ENCODE assay signal across 17 cellular contexts in genomic region chr7:54680377-54681005, GRCh38.
DNase-seq lines count a peak whose midpoint lies in the region; ATAC-seq and TF ChIP-seq lines count a peak whose summit lies in the region.
"Had no signal": no experiment of that assay in that cellular context is flagged by ENCODE, and none has a peak within 500 bp of the region (broad histone marks: within the 10 kb centered on the region; RNA-seq: fewer than 3 reads in every experiment).

No MANE protein-coding gene starts in this region.

- H3K4me1 ChIP-seq in HUES48 (ENCODE audit: control insufficient read depth, insufficient read depth, low read length) (peaks cover 19% of the 10 kb centered on the region), iPS-20b (ENCODE audit: insufficient read depth, low read length) (peaks cover 14% of the 10 kb centered on the region; the same call in 1 of the 2 replicates), transverse colon (no peaks in the 10 kb centered on the region), mucosa of descending colon (ENCODE audit: low read depth) (no peaks in the 10 kb centered on the region)
- H3K4me1 ChIP-seq: Caco-2 had no signal

- no peak for TF ChIP-seq EP300 in transverse colon (IDR thresholded peaks at IDR 0.05; ENCODE audit: low read depth)

- H3K27ac Mint-ChIP-seq in WTC11: peak overlapping the region; percentile 73
- H3K27ac Mint-ChIP-seq: CD4-positive, alpha-beta T cell; HFFc6 had no signal

- no peaks in the 10 kb centered on the region for H3K27me3 Mint-ChIP-seq in WTC11 (ENCODE audit: low read depth)

- TF ChIP-seq POLR2A in transverse colon (IDR thresholded peaks at IDR 0.05): no peak

- no peak overlapping the region for H3K4me3 Mint-ChIP-seq in WTC11
- H3K4me3 Mint-ChIP-seq: CD4-positive, alpha-beta T cell; HFFc6 had no signal

- H3K4me3 ChIP-seq in HUES48 (ENCODE audit: low read depth, low read length): no peak overlapping the region
- peak overlapping the region; percentile 4; the same call in 1 of the 2 replicates for H3K4me3 ChIP-seq in iPS-20b (ENCODE audit: low read length)
- no peak overlapping the region for H3K4me3 ChIP-seq in transverse colon
- H3K4me3 ChIP-seq in mucosa of descending colon: no peak overlapping the region

- peak; percentile 87 for ATAC-seq in WTC11
- no peak for ATAC-seq in mucosa of descending colon
- ATAC-seq: HCT116 had no signal

- peak overlapping the region; percentile 43 for H3K27ac ChIP-seq in HUES48 (ENCODE audit: low read depth, low read length)
- H3K27ac ChIP-seq in iPS-20b (ENCODE audit: low read length): peak overlapping the region; percentile 39
- H3K27ac ChIP-seq in transverse colon: no peak overlapping the region
- H3K27ac ChIP-seq: C4-2B, HL-60 had no signal

- H3K9me3 Mint-ChIP-seq in WTC11: peaks cover 18% of the 10 kb centered on the region
- H3K9me3 Mint-ChIP-seq: HFFc6 had no signal

- CTCF ChIA-PET in WTC11 (lab: Charles Lee): interaction anchor here (0.6 to 0.9 kb wide), 2 partner anchors 16 to 208 kb away, joined by 3 read pairs; no protein-coding TSS in a partner anchor

- intact Hi-C loops in transverse colon (cut with DNase I; ENCODE audit: low total_unique reads) (no loop called here), mucosa of descending colon (cut with DNase I, micrococcal nuclease) (no loop called here)

- DNase-seq in WTC11 (ENCODE audit: low spot score) (no peak), NCI-H524 treated with DMSO at 0.1 percent for 48 hours (lab: John Stamatoyannopoulos, UW) (no peak), transverse colon (no peak), mucosa of descending colon (no peak), pons (ENCODE audit: low spot score) (no peak)
- DNase-seq: ACHN; AML-193; Caco-2; CD4-positive, alpha-beta T cell; GDM1; HFFc6; KG1 had no signal

- POLR2A ChIA-PET in WTC11 (lab: Charles Lee): interaction anchor here (0.9 kb wide), 1 partner anchor 17 kb away, joined by 4 read pairs; no protein-coding TSS in a partner anchor

- peaks cover 46% of the 10 kb centered on the region for H3K4me1 Mint-ChIP-seq in WTC11

- H3K9me3 ChIP-seq in HUES48 (ENCODE audit: control insufficient read depth, insufficient read depth, low read length): no peaks in the 10 kb centered on the region
- H3K9me3 ChIP-seq in iPS-20b (ENCODE audit: insufficient read depth, low read depth, low read length): no peaks in the 10 kb centered on the region
- no peaks in the 10 kb centered on the region for H3K9me3 ChIP-seq in transverse colon
- H3K9me3 ChIP-seq in mucosa of descending colon: no peaks in the 10 kb centered on the region
- H3K9me3 ChIP-seq: Caco-2 had no signal

- no peak overlapping the region for H3K9ac ChIP-seq in HUES48 (ENCODE audit: low read depth, low read length)
- H3K9ac ChIP-seq in iPS-20b (ENCODE audit: low read depth, low read length): no peak overlapping the region; the same call in 1 of the 2 replicates

- no peaks in the 10 kb centered on the region for H3K36me3 ChIP-seq in HUES48 (ENCODE audit: control insufficient read depth, insufficient read depth, low read length)
- no peaks in the 10 kb centered on the region for H3K36me3 ChIP-seq in iPS-20b (ENCODE audit: insufficient read depth, low read depth, low read length)
- H3K36me3 ChIP-seq in transverse colon: no peaks in the 10 kb centered on the region
- H3K36me3 ChIP-seq in mucosa of descending colon (ENCODE audit: low read depth): no peaks in the 10 kb centered on the region

- in situ Hi-C loops in transverse colon (cut with MboI; ENCODE audit: low pct_ligation_motif_present in 1 of 4, low pct_unique_long_range_greater_than_20kb in 1 of 4, low sequenced_read_pairs in 3 of 4): no loop called here

- peaks cover 4% of the 10 kb centered on the region; the same call in 1 of the 2 replicates for H3K36me3 Mint-ChIP-seq in WTC11

- no peak for TF ChIP-seq CTCF in WTC11 (IDR thresholded peaks at IDR 0.05)
- TF ChIP-seq CTCF in transverse colon (IDR thresholded peaks at IDR 0.05): no peak
- TF ChIP-seq CTCF in mucosa of descending colon (IDR thresholded peaks at IDR 0.05): no peak

- no peaks in the 10 kb centered on the region for H3K27me3 ChIP-seq in HUES48 (ENCODE audit: control insufficient read depth, insufficient read depth, low read length)
- no peaks in the 10 kb centered on the region for H3K27me3 ChIP-seq in iPS-20b (ENCODE audit: insufficient read depth, low read length)
- H3K27me3 ChIP-seq in transverse colon: no peaks in the 10 kb centered on the region

- WGBS in transverse colon (ENCODE audit: low coverage in 1 of 2), 2 donors: 83 to 87% methylated on average over 3 to 4 of the region's 4 CpGs

TF ChIP-seq in WTC11, 78 proteins besides CTCF, POLR2A, EP300 and RAD21:
- TF ChIP-seq RORB (CRISPR knock-in tag; IDR thresholded peaks at IDR 0.05) (no peak), ETV6 (CRISPR knock-in tag; IDR thresholded peaks at IDR 0.05) (0 out of 2 replicates have a peak, but pooled peaks have one; percentile 26), USF1 (CRISPR knock-in tag; IDR thresholded peaks at IDR 0.05) (peak; percentile 42; the same call in 1 of the 2 replicates), USF2 (CRISPR knock-in tag; IDR thresholded peaks at IDR 0.05) (peak; percentile 69)

Comparison
In these comparisons a context has a peak if more than half of its experiments do, and no peak if none do; other contexts are left out.
1. H3K27ac ChIP-seq: peak in HUES48 (single experiment) and iPS-20b (single experiment); none in transverse colon (0 of 4).